ENCODE assay signal across 1 cellular context in the genomic region with DNA sequence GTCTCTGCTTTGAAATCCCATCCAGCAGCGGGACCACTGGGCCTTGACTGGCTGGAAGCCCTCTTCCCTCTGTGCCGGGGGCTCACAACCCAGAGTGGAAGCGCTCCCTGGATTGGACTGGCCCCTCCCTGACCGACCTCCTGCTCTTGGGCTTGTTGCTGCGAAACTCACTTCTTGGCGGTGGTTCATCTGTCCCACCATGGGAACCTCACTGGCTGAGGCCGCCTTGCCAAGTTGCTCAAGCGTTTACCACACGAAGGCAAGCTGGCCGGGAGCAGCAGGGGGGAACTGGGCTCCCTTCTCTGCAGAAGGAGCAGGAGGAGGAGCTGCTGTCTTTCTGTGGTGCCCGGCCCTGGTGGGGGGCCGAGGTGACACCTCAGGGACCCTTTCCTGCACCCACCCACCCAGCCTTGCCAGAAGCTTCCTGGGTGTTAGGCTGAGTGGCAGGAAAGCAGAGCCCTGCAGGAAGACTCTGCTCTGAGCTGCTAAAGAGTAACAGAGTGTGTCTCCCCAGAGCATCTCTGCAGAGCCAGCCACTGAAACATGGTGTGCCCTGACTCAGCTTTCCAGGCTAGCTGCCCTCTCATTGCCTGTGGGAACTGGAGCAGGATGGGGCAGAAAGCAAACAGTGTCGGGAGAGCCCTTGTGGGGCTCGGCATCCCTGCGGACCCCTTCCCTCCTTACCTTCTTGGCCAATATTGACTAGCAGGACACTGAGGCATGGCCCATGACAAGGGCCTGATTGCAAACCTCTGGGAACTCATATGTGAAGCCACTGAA.
TF ChIP-seq lines count a peak whose summit lies in the region.

No MANE protein-coding gene starts in this region.

TF ChIP-seq in H1, 55 proteins besides CTCF, POLR2A, EP300 and RAD21 (continued from another document):
- TF ChIP-seq RNF2 (IDR thresholded peaks at IDR 0.05; ENCODE audit: borderline replicate concordance, low read depth, low read length, missing control alignments, poor library complexity, severe bottlenecking) (no peak), YY1 (IDR thresholded peaks at IDR 0.05; ENCODE audit: low read depth, low read length) (no peak), BACH1 (IDR thresholded peaks at IDR 0.05; ENCODE audit: low read length) (no peak), BRCA1 (IDR thresholded peaks at IDR 0.05; ENCODE audit: low read depth, low read length) (no peak), EGR1 (IDR thresholded peaks at IDR 0.05; ENCODE audit: borderline replicate concordance, low read depth, low read length) (no peak), SIX5 (IDR thresholded peaks at IDR 0.05; ENCODE audit: low read depth, low read length) (no peak)
- TF ChIP-seq, protein P1, sequence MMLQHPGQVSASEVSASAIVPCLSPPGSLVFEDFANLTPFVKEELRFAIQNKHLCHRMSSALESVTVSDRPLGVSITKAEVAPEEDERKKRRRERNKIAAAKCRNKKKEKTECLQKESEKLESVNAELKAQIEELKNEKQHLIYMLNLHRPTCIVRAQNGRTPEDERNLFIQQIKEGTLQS (IDR thresholded peaks at IDR 0.05; ENCODE audit: insufficient read depth, low read depth, low read length), result no peak
